In genomic region chr7:94004024-94004945, GRCh38 we compare ENCODE assay signal across 8 cellular contexts. TPM values are rescaled to one million over a fixed set of nuclear protein-coding genes. Genes with fewer than 3 reads are reported as not detected.
DNase-seq lines count a peak whose midpoint lies in the region; ATAC-seq and TF ChIP-seq lines count a peak whose summit lies in the region.

A gene with protein sequence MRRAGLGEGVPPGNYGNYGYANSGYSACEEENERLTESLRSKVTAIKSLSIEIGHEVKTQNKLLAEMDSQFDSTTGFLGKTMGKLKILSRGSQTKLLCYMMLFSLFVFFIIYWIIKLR (minus strand): TSS chr7:94004355. CDS start chr7:94004216, 139 bp downstream.

- WGBS in heart right ventricle, 2 donors, result 0 to 1% methylated on average over 47 of the region's 47 CpGs
- 0 to 2% methylated on average over 27 to 47 of the region's 47 CpGs for WGBS in upper lobe of left lung, 2 donors

- TF ChIP-seq POLR2A in upper lobe of left lung (IDR thresholded peaks at IDR 0.05), result peak in 3 of 4 donors; percentile 44 to 77 (median 74)

- in situ Hi-C loops in GM13976 (cut with MboI; ENCODE audit: low sequenced_read_pairs, unreplicated experiment), result no loop called here

- no peak for TF ChIP-seq EP300 in upper lobe of left lung (IDR thresholded peaks at IDR 0.05)

- H3K27ac ChIP-seq in heart right ventricle, result peak within 1 kb of the TSS; percentile 18 to 96 (median 82)
- peak within 1 kb of the TSS; percentile 87 to 94 (median 90) for H3K27ac ChIP-seq in upper lobe of left lung

- DNase-seq in GM13976 (ENCODE audit: low spot score), result peak; percentile 92
- DNase-seq in NCI-H146 treated with DMSO at 0.1 percent for 48 hours (lab: John Stamatoyannopoulos, UW; ENCODE audit: unreplicated experiment), result peak; percentile 81
- peak; percentile 96 for DNase-seq in amniotic epithelial cell (ENCODE audit: low read depth)
- peak; percentile 92 to 95 for DNase-seq in heart right ventricle
- DNase-seq in posterior cingulate gyrus, result peak; percentile 90 to 99 (median 93)
- DNase-seq in upper lobe of left lung, result peak; percentile 95 to 96

- H3K4me1 ChIP-seq in heart right ventricle, result peaks cover 0 to 31% (median 21%) of the 10 kb centered on the region in 9 donors
- H3K4me1 ChIP-seq in upper lobe of left lung, result peaks cover 16 to 29% (median 19%) of the 10 kb centered on the region in 4 donors

- H3K4me3 ChIP-seq in heart right ventricle (peak within 1 kb of the TSS; percentile 68 to 89 (median 76)), upper lobe of left lung (peak within 1 kb of the TSS; percentile 56 to 81 (median 72))

- H3K27me3 ChIP-seq in heart right ventricle (peaks cover 0 to 14% (median 0%) of the 10 kb centered on the region in 7 donors), upper lobe of left lung (no peaks in the 10 kb centered on the region)

- H3K9me3 ChIP-seq in heart right ventricle (no peaks in the 10 kb centered on the region), upper lobe of left lung (no peaks in the 10 kb centered on the region)

- peak; percentile 96 for ATAC-seq in HG02870 (IDR thresholded peaks at IDR 0.05; ENCODE audit: unreplicated experiment)
- ATAC-seq in heart right ventricle, result peak; percentile 98 to 100 (median 100)
- ATAC-seq in upper lobe of left lung (ENCODE audit: low FRiP score in 2 of 2), result peak; percentile 98 to 100

- H3K36me3 ChIP-seq in heart right ventricle, result peaks cover 0 to 10% (median 0%) of the 10 kb centered on the region in 9 donors
- no peaks in the 10 kb centered on the region for H3K36me3 ChIP-seq in upper lobe of left lung

- TF ChIP-seq CTCF in GM13976 (IDR thresholded peaks at IDR 0.05; ENCODE audit: borderline replicate concordance, control extremely low read depth, extremely low read depth, insufficient read depth, missing control alignments) (no peak), heart right ventricle (IDR thresholded peaks at IDR 0.05) (no peak), upper lobe of left lung (IDR thresholded peaks at IDR 0.05) (no peak)

- intact Hi-C loops in T-helper 1 cell treated with Interleukin-12 subunit alpha and Interleukin-12 subunit beta and Interleukin-4 antibody, amounts not matched to agents 30 ng/mL and 1 ng/mL, for 36 hours (cut with micrococcal nuclease), result loop anchor here (1.0 to 10.0 kb wide), 17 partner anchors 83 to 1872 kb away; partner anchors contain the start of genes ANKIB1, CYP51A1, FAM133B and GATAD1
- intact Hi-C loops in heart right ventricle (cut with DNase I) (loop anchor here in 6 of 10 donors (5.0 to 10.0 kb wide), 6 partner anchors 77 to 171 kb away; partner anchors contain the start of genes GNG11 (in 4 of the 6) and GNGT1 (in 2 of the 6)), posterior cingulate gyrus (cut with DNase I) (no loop called here)

RNA-seq across cellular contexts. Expression of the gene that starts here (rescaled TPM):
- total RNA-seq in T-helper 1 cell treated with Interleukin-12 subunit alpha and Interleukin-12 subunit beta and Interleukin-4 antibody, amounts not matched to agents 30 ng/mL and 1 ng/mL, for 36 hours, result 21.1 and 22.7 TPM in 2 replicates
- 10 to 100 TPM in 8 of 10 donors, 1 to 10 TPM in 2; 6.9 to 13.8 (median 11.0) TPM for total RNA-seq in heart right ventricle
- polyA plus RNA-seq in heart right ventricle, result 10 to 100 TPM; 14.4 to 20.2 TPM
- 10 to 100 TPM; 11.7 to 39.2 (median 21.1) TPM for total RNA-seq in upper lobe of left lung

Comparison
In these comparisons a context has a peak if more than half of its experiments do, and no peak if none do; other contexts are left out.
1. Peak in every context shown above with its lines: DNase-seq, ATAC-seq, H3K4me3 ChIP-seq and H3K27ac ChIP-seq.